In genomic region chr12:6884539-6884938, GRCh38 we compare ENCODE assay signal across 1 cellular context.
TF ChIP-seq lines count a peak whose summit lies in the region.

No MANE protein-coding gene starts in this region.

TF ChIP-seq in H1, 55 proteins besides CTCF, POLR2A, EP300 and RAD21:
- TF ChIP-seq TCF12 (IDR thresholded peaks at IDR 0.05; ENCODE audit: low read depth, low read length) (no peak), NRF1 (IDR thresholded peaks at IDR 0.05; ENCODE audit: low read depth, low read length) (no peak), MAFK (IDR thresholded peaks at IDR 0.05; ENCODE audit: low read depth, low read length) (no peak), HDAC2 (IDR thresholded peaks at IDR 0.05; ENCODE audit: borderline replicate concordance in 1 of 2, low read depth in 2 of 2, low read length in 2 of 2) (no peak), RXRA (IDR thresholded peaks at IDR 0.05; ENCODE audit: insufficient read depth, low read depth, low read length) (no peak), CBX8 (IDR thresholded peaks at IDR 0.05; ENCODE audit: borderline replicate concordance, low read depth, low read length) (no peak), SAP30 (IDR thresholded peaks at IDR 0.05; ENCODE audit: insufficient read depth, insufficient replicate concordance, low read length) (no peak)
